1 cellular context compared by ENCODE assay signal in the genomic region with DNA sequence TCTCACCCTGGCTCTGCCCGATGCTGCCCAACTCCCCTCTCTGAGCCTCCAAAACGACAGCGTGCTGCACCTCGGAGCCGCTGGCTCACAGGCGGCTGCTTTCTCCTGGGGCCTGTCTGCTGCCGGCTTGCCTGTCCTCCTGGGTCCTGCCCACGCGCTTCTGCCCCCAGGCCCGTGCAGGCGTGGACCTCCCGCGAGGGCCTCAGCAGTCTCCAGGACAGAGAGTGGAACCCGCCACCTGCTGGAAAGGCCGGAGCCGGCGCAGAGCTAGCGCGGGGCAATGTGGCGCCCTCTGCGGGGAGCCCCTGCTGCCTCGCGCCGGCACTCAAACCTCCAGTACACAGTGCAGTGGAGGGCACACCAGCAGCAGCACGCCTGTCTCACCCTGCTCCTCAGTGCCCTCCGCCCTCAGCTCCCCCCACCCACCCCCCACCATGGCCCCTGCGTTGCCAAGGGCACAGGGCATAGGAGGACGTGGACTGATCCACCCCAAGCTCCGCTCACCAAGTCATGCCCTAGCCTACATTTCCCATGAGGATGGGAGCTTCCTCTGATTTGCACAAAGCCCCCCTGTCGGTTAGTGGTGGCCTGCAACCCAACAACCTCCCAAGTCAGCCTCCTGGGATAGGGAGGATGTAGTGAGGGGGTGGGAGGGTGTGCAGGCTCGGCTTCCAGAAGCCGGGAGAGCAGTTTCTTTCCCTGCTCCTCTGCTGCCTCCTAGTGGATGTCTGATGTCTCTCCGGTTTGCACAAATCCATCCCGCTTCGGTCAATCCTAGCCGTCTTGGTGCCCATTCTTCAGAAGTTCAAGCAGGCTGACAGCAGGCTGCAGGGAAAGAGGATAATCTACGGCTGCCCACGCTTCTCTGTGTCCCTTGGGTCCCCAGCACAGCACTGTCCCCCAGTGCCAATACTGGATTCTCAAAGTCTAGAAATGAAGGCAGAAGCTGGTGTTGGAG.
TF ChIP-seq lines count a peak whose summit lies in the region.

No MANE protein-coding gene starts in this region.

TF ChIP-seq in HepG2, 621 proteins besides CTCF, POLR2A, EP300 and RAD21 (continued from another document and continues in another):
- TF ChIP-seq, protein P1, sequence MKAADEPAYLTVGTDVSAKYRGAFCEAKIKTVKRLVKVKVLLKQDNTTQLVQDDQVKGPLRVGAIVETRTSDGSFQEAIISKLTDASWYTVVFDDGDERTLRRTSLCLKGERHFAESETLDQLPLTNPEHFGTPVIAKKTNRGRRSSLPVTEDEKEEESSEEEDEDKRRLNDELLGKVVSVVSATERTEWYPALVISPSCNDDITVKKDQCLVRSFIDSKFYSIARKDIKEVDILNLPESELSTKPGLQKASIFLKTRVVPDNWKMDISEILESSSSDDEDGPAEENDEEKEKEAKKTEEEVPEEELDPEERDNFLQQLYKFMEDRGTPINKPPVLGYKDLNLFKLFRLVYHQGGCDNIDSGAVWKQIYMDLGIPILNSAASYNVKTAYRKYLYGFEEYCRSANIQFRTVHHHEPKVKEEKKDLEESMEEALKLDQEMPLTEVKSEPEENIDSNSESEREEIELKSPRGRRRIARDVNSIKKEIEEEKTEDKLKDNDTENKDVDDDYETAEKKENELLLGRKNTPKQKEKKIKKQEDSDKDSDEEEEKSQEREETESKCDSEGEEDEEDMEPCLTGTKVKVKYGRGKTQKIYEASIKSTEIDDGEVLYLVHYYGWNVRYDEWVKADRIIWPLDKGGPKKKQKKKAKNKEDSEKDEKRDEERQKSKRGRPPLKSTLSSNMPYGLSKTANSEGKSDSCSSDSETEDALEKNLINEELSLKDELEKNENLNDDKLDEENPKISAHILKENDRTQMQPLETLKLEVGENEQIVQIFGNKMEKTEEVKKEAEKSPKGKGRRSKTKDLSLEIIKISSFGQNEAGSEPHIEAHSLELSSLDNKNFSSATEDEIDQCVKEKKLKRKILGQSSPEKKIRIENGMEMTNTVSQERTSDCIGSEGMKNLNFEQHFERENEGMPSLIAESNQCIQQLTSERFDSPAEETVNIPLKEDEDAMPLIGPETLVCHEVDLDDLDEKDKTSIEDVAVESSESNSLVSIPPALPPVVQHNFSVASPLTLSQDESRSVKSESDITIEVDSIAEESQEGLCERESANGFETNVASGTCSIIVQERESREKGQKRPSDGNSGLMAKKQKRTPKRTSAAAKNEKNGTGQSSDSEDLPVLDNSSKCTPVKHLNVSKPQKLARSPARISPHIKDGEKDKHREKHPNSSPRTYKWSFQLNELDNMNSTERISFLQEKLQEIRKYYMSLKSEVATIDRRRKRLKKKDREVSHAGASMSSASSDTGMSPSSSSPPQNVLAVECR (CRISPR knock-in tag; IDR thresholded peaks at IDR 0.05; ENCODE audit: borderline replicate concordance), result peak; percentile 30; the same call in 1 of the 2 replicates
- no peak for TF ChIP-seq THYN1 (CRISPR knock-in tag; IDR thresholded peaks at IDR 0.05; ENCODE audit: borderline replicate concordance, low read depth)
- no peak for TF ChIP-seq ZNF484 (CRISPR knock-in tag; IDR thresholded peaks at IDR 0.05; ENCODE audit: borderline replicate concordance, low read depth)
- no peak for TF ChIP-seq ZNF180 (CRISPR knock-in tag; IDR thresholded peaks at IDR 0.05; ENCODE audit: borderline replicate concordance, low read depth)
- peak; percentile 28; the same call in 1 of the 2 replicates for TF ChIP-seq SP2 (CRISPR knock-in tag; IDR thresholded peaks at IDR 0.05)
- TF ChIP-seq ZBTB20 (CRISPR knock-in tag; IDR thresholded peaks at IDR 0.05; ENCODE audit: borderline replicate concordance, low read depth), result no peak
- no peak for TF ChIP-seq SP5 (CRISPR knock-in tag; IDR thresholded peaks at IDR 0.05; ENCODE audit: borderline replicate concordance, low read depth)
- TF ChIP-seq ZNF558 (CRISPR knock-in tag; IDR thresholded peaks at IDR 0.05; ENCODE audit: borderline replicate concordance), result 0 out of 2 replicates have a peak, but pooled peaks have one; percentile 15
- TF ChIP-seq MYC (CRISPR knock-in tag; IDR thresholded peaks at IDR 0.05; ENCODE audit: borderline replicate concordance), result peak; percentile 71; the same call in 1 of the 2 replicates
- TF ChIP-seq ZFY (CRISPR knock-in tag; IDR thresholded peaks at IDR 0.05), result peak; percentile 84
- TF ChIP-seq LBX2 (CRISPR knock-in tag; IDR thresholded peaks at IDR 0.05; ENCODE audit: borderline replicate concordance), result 0 out of 2 replicates have a peak, but pooled peaks have one; percentile 47
- no peak for TF ChIP-seq RFXANK (CRISPR knock-in tag; IDR thresholded peaks at IDR 0.05)
- TF ChIP-seq ZNF501 (CRISPR knock-in tag; IDR thresholded peaks at IDR 0.05), result peak; percentile 38; the same call in 1 of the 2 replicates
- TF ChIP-seq HNRNPL (IDR thresholded peaks at IDR 0.05; ENCODE audit: low read depth, low read length), result 0 out of 2 replicates have a peak, but pooled peaks have one; percentile 39
- peak; percentile 66 for TF ChIP-seq HDAC1 (CRISPR knock-in tag; IDR thresholded peaks at IDR 0.05)
- TF ChIP-seq ZNF407 (CRISPR knock-in tag; IDR thresholded peaks at IDR 0.05; ENCODE audit: not compliant biosample characterization), result no peak
- 0 out of 2 replicates have a peak, but pooled peaks have one; percentile 49 for TF ChIP-seq ADNP (CRISPR knock-in tag; IDR thresholded peaks at IDR 0.05)
- TF ChIP-seq ZNF292 (CRISPR knock-in tag; IDR thresholded peaks at IDR 0.05; ENCODE audit: borderline replicate concordance, low read depth), result peak; percentile 37; the same call in 1 of the 2 replicates
- TF ChIP-seq REL (CRISPR knock-in tag; conservative IDR thresholded peaks at IDR 0.05), result peak; percentile 52; the same call in 1 of the 2 replicates
- no peak for TF ChIP-seq ZNF619 (CRISPR knock-in tag; IDR thresholded peaks at IDR 0.05)
- TF ChIP-seq, protein P2, sequence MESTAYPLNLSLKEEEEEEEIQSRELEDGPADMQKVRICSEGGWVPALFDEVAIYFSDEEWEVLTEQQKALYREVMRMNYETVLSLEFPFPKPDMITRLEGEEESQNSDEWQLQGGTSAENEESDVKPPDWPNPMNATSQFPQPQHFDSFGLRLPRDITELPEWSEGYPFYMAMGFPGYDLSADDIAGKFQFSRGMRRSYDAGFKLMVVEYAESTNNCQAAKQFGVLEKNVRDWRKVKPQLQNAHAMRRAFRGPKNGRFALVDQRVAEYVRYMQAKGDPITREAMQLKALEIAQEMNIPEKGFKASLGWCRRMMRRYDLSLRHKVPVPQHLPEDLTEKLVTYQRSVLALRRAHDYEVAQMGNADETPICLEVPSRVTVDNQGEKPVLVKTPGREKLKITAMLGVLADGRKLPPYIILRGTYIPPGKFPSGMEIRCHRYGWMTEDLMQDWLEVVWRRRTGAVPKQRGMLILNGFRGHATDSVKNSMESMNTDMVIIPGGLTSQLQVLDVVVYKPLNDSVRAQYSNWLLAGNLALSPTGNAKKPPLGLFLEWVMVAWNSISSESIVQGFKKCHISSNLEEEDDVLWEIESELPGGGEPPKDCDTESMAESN (CRISPR knock-in tag; conservative IDR thresholded peaks at IDR 0.05), result peak; percentile 59; the same call in 1 of the 2 replicates
- no peak for TF ChIP-seq NR2F2 (IDR thresholded peaks at IDR 0.05; ENCODE audit: borderline replicate concordance, low read depth)
- no peak for TF ChIP-seq ZNF570 (CRISPR knock-in tag; IDR thresholded peaks at IDR 0.05; ENCODE audit: borderline replicate concordance)
- 0 out of 2 replicates have a peak, but pooled peaks have one; percentile 58 for TF ChIP-seq ZNF430 (CRISPR knock-in tag; IDR thresholded peaks at IDR 0.05)
- TF ChIP-seq BCL6 (CRISPR knock-in tag; IDR thresholded peaks at IDR 0.05), result peak; percentile 41; the same call in 1 of the 2 replicates
- TF ChIP-seq ZNF20 (CRISPR knock-in tag; IDR thresholded peaks at IDR 0.05), result no peak
- TF ChIP-seq CAMTA2 (CRISPR knock-in tag; IDR thresholded peaks at IDR 0.05; ENCODE audit: borderline replicate concordance), result 0 out of 2 replicates have a peak, but pooled peaks have one; percentile 51
- TF ChIP-seq PHF21A (CRISPR knock-in tag; IDR thresholded peaks at IDR 0.05), result no peak
- TF ChIP-seq PHF8 (CRISPR knock-in tag; IDR thresholded peaks at IDR 0.05), result peak; percentile 63
- TF ChIP-seq ZNF563 (CRISPR knock-in tag; IDR thresholded peaks at IDR 0.05), result no peak
- TF ChIP-seq STAG1 (CRISPR knock-in tag; IDR thresholded peaks at IDR 0.05), result peak; percentile 90
- TF ChIP-seq, protein P3, sequence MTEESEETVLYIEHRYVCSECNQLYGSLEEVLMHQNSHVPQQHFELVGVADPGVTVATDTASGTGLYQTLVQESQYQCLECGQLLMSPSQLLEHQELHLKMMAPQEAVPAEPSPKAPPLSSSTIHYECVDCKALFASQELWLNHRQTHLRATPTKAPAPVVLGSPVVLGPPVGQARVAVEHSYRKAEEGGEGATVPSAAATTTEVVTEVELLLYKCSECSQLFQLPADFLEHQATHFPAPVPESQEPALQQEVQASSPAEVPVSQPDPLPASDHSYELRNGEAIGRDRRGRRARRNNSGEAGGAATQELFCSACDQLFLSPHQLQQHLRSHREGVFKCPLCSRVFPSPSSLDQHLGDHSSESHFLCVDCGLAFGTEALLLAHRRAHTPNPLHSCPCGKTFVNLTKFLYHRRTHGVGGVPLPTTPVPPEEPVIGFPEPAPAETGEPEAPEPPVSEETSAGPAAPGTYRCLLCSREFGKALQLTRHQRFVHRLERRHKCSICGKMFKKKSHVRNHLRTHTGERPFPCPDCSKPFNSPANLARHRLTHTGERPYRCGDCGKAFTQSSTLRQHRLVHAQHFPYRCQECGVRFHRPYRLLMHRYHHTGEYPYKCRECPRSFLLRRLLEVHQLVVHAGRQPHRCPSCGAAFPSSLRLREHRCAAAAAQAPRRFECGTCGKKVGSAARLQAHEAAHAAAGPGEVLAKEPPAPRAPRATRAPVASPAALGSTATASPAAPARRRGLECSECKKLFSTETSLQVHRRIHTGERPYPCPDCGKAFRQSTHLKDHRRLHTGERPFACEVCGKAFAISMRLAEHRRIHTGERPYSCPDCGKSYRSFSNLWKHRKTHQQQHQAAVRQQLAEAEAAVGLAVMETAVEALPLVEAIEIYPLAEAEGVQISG (CRISPR knock-in tag; IDR thresholded peaks at IDR 0.05), result peak; percentile 68
- no peak for TF ChIP-seq ZSCAN30 (CRISPR knock-in tag; IDR thresholded peaks at IDR 0.05)
- no peak for TF ChIP-seq ZNF326 (CRISPR knock-in tag; IDR thresholded peaks at IDR 0.05; ENCODE audit: borderline replicate concordance)
- no peak for TF ChIP-seq TBL1XR1 (IDR thresholded peaks at IDR 0.05; ENCODE audit: borderline replicate concordance, low read length, partially characterized antibody)
- TF ChIP-seq ZNF274 (CRISPR knock-in tag; IDR thresholded peaks at IDR 0.05), result peak; percentile 58; the same call in 1 of the 2 replicates
- TF ChIP-seq ZNF768 (CRISPR knock-in tag; IDR thresholded peaks at IDR 0.05), result peak; percentile 42; the same call in 1 of the 2 replicates
- TF ChIP-seq GABPB1 (CRISPR knock-in tag; IDR thresholded peaks at IDR 0.05), result peak; percentile 68; the same call in 1 of the 2 replicates
